In genomic region chr11:104609297-104609696, GRCh38 we compare ENCODE assay signal across 9 cellular contexts.
DNase-seq lines count a peak whose midpoint lies in the region; ATAC-seq, FAIRE-seq and TF ChIP-seq lines count a peak whose summit lies in the region.
"Had no signal": no experiment of that assay in that cellular context is flagged by ENCODE, and none has a peak within 500 bp of the region (broad histone marks: within the 10 kb centered on the region; RNA-seq: fewer than 3 reads in every experiment).

No MANE protein-coding gene starts in this region.

- peak; percentile 73 for DNase-seq in AG20443 (ENCODE audit: low spot score)
- peak; percentile 64 to 92 for DNase-seq in NCI-H446 (lab: John Stamatoyannopoulos, UW)
- peak; percentile 21 for DNase-seq in activated CD8-positive, alpha-beta memory T cell treated with anti-CD3 and anti-CD28 coated beads, Interleukin-2, amount 50 U/mL, for 4 hours
- DNase-seq in fibroblast of gingiva (ENCODE audit: low read depth), result peak; percentile 84
- peak; percentile 54 for DNase-seq in urothelium cell line (ENCODE audit: low spot score)

- H3K27ac Mint-ChIP-seq in nephron, result peak overlapping the region in 2 of 3 experiments; percentile 6 to 69

- peak; percentile 86 for ATAC-seq in GM18858 (IDR thresholded peaks at IDR 0.05; ENCODE audit: unreplicated experiment)
- ATAC-seq in HG03025 (IDR thresholded peaks at IDR 0.05; ENCODE audit: low FRiP score, unreplicated experiment), result peak; percentile 74
- ATAC-seq: K562 had no signal

- no peaks in the 10 kb centered on the region for H3K36me3 Mint-ChIP-seq in nephron (ENCODE audit: low read depth)

- no peaks in the 10 kb centered on the region for H3K27me3 Mint-ChIP-seq in nephron (ENCODE audit: low read depth)

- FAIRE-seq in urothelium cell line (lab: Jason Lieb, UNC), result peak; percentile 44
- FAIRE-seq: K562 had no signal

- no peaks in the 10 kb centered on the region for H3K9me3 Mint-ChIP-seq in nephron

- no peak overlapping the region for H3K4me3 Mint-ChIP-seq in nephron

- peak; percentile 45 to 61 (median 59) for TF ChIP-seq CTCF in nephron (IDR thresholded peaks at IDR 0.05; ENCODE audit: unreplicated experiment in 3 of 3)

- peaks cover 10% of the 10 kb centered on the region for H3K4me1 Mint-ChIP-seq in nephron

Comparison
In these comparisons a context has a peak if more than half of its experiments do, and no peak if none do; other contexts are left out.
1. Peak in every context shown above with its lines: DNase-seq and ATAC-seq.
2. DNase-seq: peak in every context shown above with its lines; median percentile 84 in fibroblast of gingiva; 78 in NCI-H446; 73 in AG20443; 54 in urothelium cell line; 21 in activated CD8-positive, alpha-beta memory T cell treated with anti-CD3 and anti-CD28 coated beads, Interleukin-2, amount 50 U/mL, for 4 hours.